Comparison of ENCODE assay signal across 1 cellular context in genomic region chr3:18295171-18295920, GRCh38.
TF ChIP-seq lines count a peak whose summit lies in the region.

No MANE protein-coding gene starts in this region.

TF ChIP-seq in GM23338, 12 proteins besides CTCF, POLR2A, EP300 and RAD21 (continued from another document):
- TF ChIP-seq REST (IDR thresholded peaks at IDR 0.05; ENCODE audit: unreplicated experiment), result peak; percentile 15
